In the genomic region with DNA sequence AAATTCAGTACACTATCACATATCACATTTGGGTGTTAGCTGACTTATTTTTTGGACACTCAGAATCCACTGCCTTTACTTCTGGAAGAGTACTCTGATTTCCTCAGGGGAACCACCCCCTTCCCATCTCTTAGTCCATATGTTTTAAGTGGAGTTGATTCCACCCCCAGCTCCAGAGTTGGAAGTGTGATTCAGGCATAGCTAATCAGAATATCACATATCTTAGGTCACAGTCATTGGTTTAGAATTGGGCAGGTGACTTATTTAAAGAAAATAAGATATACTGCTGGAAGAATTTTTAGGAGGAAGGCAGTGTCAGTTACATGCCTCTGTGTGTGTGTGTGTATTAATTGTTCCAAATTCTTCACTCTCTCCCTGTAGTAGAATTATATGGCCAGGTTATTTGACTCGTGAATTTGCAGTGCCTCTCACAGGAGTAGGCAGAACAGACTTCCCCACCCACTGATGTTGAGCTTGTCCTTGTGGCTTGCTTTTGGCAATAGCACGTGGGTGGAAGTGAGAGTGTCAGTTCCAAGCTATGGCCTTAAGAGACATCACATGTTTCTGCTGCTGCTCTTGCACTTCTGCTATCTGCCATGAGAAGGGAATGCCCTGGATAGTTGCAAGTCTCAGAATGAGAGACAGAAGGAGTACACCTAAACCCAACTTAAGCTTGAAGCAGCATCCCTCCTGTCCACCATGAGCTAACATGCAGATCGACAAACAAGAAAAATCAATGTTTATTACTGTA, we compare ENCODE assay signal across 9 cellular contexts. TPM values are rescaled to one million over a fixed set of nuclear protein-coding genes. Genes with fewer than 3 reads are reported as not detected.
DNase-seq lines count a peak whose midpoint lies in the region; ATAC-seq and TF ChIP-seq lines count a peak whose summit lies in the region.
"Had no signal": no experiment of that assay in that cellular context is flagged by ENCODE, and none has a peak within 500 bp of the region (broad histone marks: within the 10 kb centered on the region; RNA-seq: fewer than 3 reads in every experiment).

No MANE protein-coding gene starts in this region.

- no peak overlapping the region for H3K4me3 ChIP-seq in fibroblast of mammary gland (ENCODE audit: control insufficient read depth, low read depth, low read length)
- H3K4me3 ChIP-seq in effector memory CD4-positive, alpha-beta T cell (ENCODE audit: insufficient read depth, low read depth, low read length, poor library complexity, severe bottlenecking), result no peak overlapping the region

- H3K36me3 Mint-ChIP-seq in CD14-positive monocyte (no peaks in the 10 kb centered on the region), Calu3 (ENCODE audit: insufficient read depth, unreplicated experiment) (no peaks in the 10 kb centered on the region)

- H3K36me3 ChIP-seq in effector memory CD4-positive, alpha-beta T cell (ENCODE audit: control insufficient read depth, insufficient read depth, low read length), result no peaks in the 10 kb centered on the region

- peaks cover 0 to 3% (median 1%) of the 10 kb centered on the region in 3 donors for H3K27me3 Mint-ChIP-seq in CD14-positive monocyte (ENCODE audit: low read depth in 3 of 3)
- H3K27me3 Mint-ChIP-seq in Calu3 (ENCODE audit: unreplicated experiment), result no peaks in the 10 kb centered on the region

- no peaks in the 10 kb centered on the region for H3K4me1 ChIP-seq in effector memory CD4-positive, alpha-beta T cell (ENCODE audit: control insufficient read depth, insufficient read depth, low read length, poor library complexity, severe bottlenecking)

- peak; percentile 97 for ATAC-seq in GM19455 (IDR thresholded peaks at IDR 0.05; ENCODE audit: unreplicated experiment)
- peak; percentile 92 for ATAC-seq in HG03354 (IDR thresholded peaks at IDR 0.05; ENCODE audit: poor library complexity, severe bottlenecking, unreplicated experiment)

- CTCF ChIA-PET in Calu3 (lab: Charles Lee), result interaction anchor here (1.3 kb wide), 1 partner anchor 12 kb away, joined by 4 read pairs; no protein-coding TSS in a partner anchor

- DNase-seq in CD14-positive monocyte (ENCODE audit: low spot score) (peak; percentile 75), fibroblast of mammary gland (ENCODE audit: low read depth) (peak; percentile 45), Calu3 (no peak), NCI-H446 (lab: John Stamatoyannopoulos, UW) (no peak), mesenteric fat pad (ENCODE audit: low spot score) (no peak)
- DNase-seq in effector memory CD4-positive, alpha-beta T cell, result no peak

- no peaks in the 10 kb centered on the region for H3K9me3 ChIP-seq in effector memory CD4-positive, alpha-beta T cell (ENCODE audit: control insufficient read depth, low read length)

- H3K27ac Mint-ChIP-seq in CD14-positive monocyte (peak overlapping the region in 5 of 7 donors; percentile 65 to 76 (median 72)), Calu3 (ENCODE audit: unreplicated experiment) (no peak overlapping the region)

- no peaks in the 10 kb centered on the region for H3K27me3 ChIP-seq in effector memory CD4-positive, alpha-beta T cell (replicated peaks; ENCODE audit: control insufficient read depth, insufficient read depth, low read length, poor library complexity, severe bottlenecking)

- H3K9me3 Mint-ChIP-seq in CD14-positive monocyte (peaks cover 0 to 2% (median 0%) of the 10 kb centered on the region in 7 donors), Calu3 (ENCODE audit: low read depth, unreplicated experiment) (no peaks in the 10 kb centered on the region)

- TF ChIP-seq CTCF in CD14-positive monocyte (IDR thresholded peaks at IDR 0.05) (no peak), fibroblast of mammary gland (conservative IDR thresholded peaks at IDR 0.05; ENCODE audit: control insufficient read depth, insufficient read depth, low read depth, low read length) (no peak), Calu3 (IDR thresholded peaks at IDR 0.05; ENCODE audit: unreplicated experiment) (no peak)

- H3K4me1 Mint-ChIP-seq in CD14-positive monocyte (peaks cover 20% of the 10 kb centered on the region), Calu3 (ENCODE audit: low read depth, unreplicated experiment) (peaks cover 24% of the 10 kb centered on the region)

- H3K27ac ChIP-seq in effector memory CD4-positive, alpha-beta T cell (ENCODE audit: insufficient read depth, low read length, poor library complexity, severe bottlenecking), result no peak overlapping the region
- H3K27ac ChIP-seq: VCaP had no signal

- BruUV-seq in Calu3 (replicated peaks; lab: Mats Ljungman, UMichigan), result no TSS peak

- intact Hi-C loops in CD14-positive monocyte (cut with micrococcal nuclease) (no loop called here), Calu3 (cut with micrococcal nuclease; ENCODE audit: unreplicated experiment) (no loop called here)

- H3K4me3 Mint-ChIP-seq in CD14-positive monocyte (no peak overlapping the region), Calu3 (ENCODE audit: low read depth, unreplicated experiment) (no peak overlapping the region)

RNA-seq across cellular contexts. Expression of gene GAS2L3, which starts 6.4 kb away (rescaled TPM):
- polyA plus RNA-seq in CD14-positive monocyte, result 1 to 10 TPM in 1 of 2 donors, under 1 TPM in 1; 0.53 to 1.6 TPM
- total RNA-seq in Calu3 (2022) (116 and 132 TPM in 2 replicates), mesenteric fat pad (10.0 TPM)

Comparison
In these comparisons a context has a peak if more than half of its experiments do, and no peak if none do; other contexts are left out.
1. DNase-seq: peak in CD14-positive monocyte (single experiment) and fibroblast of mammary gland (single experiment); none in effector memory CD4-positive, alpha-beta T cell (0 of 3), Calu3 (single experiment), NCI-H446 (0 of 2) and mesenteric fat pad (single experiment).
2. RNA of gene GAS2L3, which starts 6.4 kb away (total RNA-seq): 116 to 132 TPM in Calu3; 10.0 TPM in mesenteric fat pad (single experiment); every median in the first group is over 10 times any median in the second.